8 cellular contexts compared by ENCODE assay signal in the genomic region with DNA sequence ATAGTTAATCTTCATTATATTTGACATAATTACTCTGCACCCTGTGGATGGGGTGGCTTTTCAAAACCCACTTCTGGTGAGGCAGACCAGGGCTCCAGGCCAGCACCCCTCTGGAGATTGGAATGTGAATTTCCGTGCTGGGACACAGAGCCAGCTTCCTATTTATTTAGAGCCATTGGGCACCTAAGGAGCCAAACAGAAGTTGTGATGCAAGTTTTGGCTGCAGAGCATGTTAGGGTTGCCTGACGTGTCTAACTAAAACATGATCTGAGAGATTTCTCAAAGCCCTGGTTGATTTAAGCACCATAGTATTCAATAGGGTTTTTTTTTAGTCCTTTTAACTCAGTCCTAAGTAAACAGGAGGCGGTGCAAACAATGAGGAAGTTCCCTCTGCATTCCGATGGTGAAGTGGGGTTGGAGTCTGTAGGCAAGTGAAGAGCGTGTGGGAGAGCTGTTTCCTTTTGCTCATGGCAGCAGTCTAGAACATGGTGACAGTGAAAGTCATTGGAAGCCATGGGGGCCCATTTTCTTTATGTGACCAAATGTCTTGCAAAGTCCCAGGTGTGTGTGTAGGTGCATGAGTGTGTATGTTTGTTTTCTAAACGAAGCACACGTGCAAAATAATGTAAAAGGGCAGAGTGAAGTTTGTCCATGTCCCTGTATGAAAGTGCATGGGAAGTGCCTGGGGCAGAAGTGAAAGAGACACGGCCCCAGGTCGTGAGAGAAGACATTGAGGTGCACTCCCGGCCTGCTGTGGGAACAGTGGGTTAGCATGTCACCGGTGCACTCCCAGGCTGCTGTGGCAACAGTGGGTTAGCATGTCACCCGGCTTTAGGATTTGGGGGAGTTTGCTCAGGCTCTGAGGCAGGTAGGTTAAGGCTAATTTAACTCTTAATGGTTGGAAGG.
A peak's percentile ranks its signal among the peaks of the same experiment; 100 is the strongest.
DNase-seq lines count a peak whose midpoint lies in the region; ATAC-seq, FAIRE-seq and TF ChIP-seq lines count a peak whose summit lies in the region.

No MANE protein-coding gene starts in this region.

- H3K4me3 Mint-ChIP-seq in stimulated activated naive B cell treated with anti-CD40 and anti-IgM and Interleukin-4, amounts not matched to agents 10 μg/mL and 1 μg/mL and 100 μg/mL, for 72 hours, result peak overlapping the region; percentile 52 to 65

- DNase-seq in DMS53 treated with DMSO at 0.1 percent for 48 hours (lab: John Stamatoyannopoulos, UW; ENCODE audit: unreplicated experiment) (peak; percentile 44), H54 (ENCODE audit: insufficient read length, low spot score) (peak; percentile 56), NOMO-1 treated with DMSO at 0.1 percent for 48 hours (lab: John Stamatoyannopoulos, UW; ENCODE audit: unreplicated experiment) (peak; percentile 77), astrocyte of the spinal cord (ENCODE audit: low read depth, low spot score) (peak; percentile 80), iris pigment epithelial cell (ENCODE audit: low read depth) (peak; percentile 61), erythroblast (lab: John Stamatoyannopoulos, UW) (no peak), NCI-H82 treated with DMSO at 0.1 percent for 48 hours (lab: John Stamatoyannopoulos, UW; ENCODE audit: unreplicated experiment) (no peak)
- no peak for DNase-seq in stimulated activated naive B cell treated with anti-CD40 and anti-IgM and Interleukin-4, amounts not matched to agents 10 μg/mL and 1 μg/mL and 100 μg/mL, for 72 hours

- H3K27ac Mint-ChIP-seq in stimulated activated naive B cell treated with anti-CD40 and anti-IgM and Interleukin-4, amounts not matched to agents 10 μg/mL and 1 μg/mL and 100 μg/mL, for 72 hours, result peak overlapping the region; percentile 44

- peaks cover 0 to 5% of the 10 kb centered on the region in 2 donors for H3K27me3 Mint-ChIP-seq in stimulated activated naive B cell treated with anti-CD40 and anti-IgM and Interleukin-4, amounts not matched to agents 10 μg/mL and 1 μg/mL and 100 μg/mL, for 72 hours

- peak; percentile 61 to 70 for ATAC-seq in stimulated activated naive B cell treated with anti-CD40 and anti-IgM and Interleukin-4, amounts not matched to agents 10 μg/mL and 1 μg/mL and 100 μg/mL, for 72 hours (replicated peaks)

- H3K36me3 Mint-ChIP-seq in stimulated activated naive B cell treated with anti-CD40 and anti-IgM and Interleukin-4, amounts not matched to agents 10 μg/mL and 1 μg/mL and 100 μg/mL, for 72 hours, result no peaks in the 10 kb centered on the region

- TF ChIP-seq POLR2A in H54 (IDR thresholded peaks at IDR 0.05; ENCODE audit: low read depth, low read length) (no peak), erythroblast (IDR thresholded peaks at IDR 0.05; ENCODE audit: low read length) (no peak)

- peak; percentile 91 for FAIRE-seq in H54 (lab: Jason Lieb, UNC)

- H3K4me1 Mint-ChIP-seq in stimulated activated naive B cell treated with anti-CD40 and anti-IgM and Interleukin-4, amounts not matched to agents 10 μg/mL and 1 μg/mL and 100 μg/mL, for 72 hours, result peaks cover 8 to 20% of the 10 kb centered on the region in 2 donors

- H3K4me3 ChIP-seq in astrocyte of the spinal cord (ENCODE audit: low read depth, low read length), result no peak overlapping the region

- no peaks in the 10 kb centered on the region for H3K9me3 Mint-ChIP-seq in stimulated activated naive B cell treated with anti-CD40 and anti-IgM and Interleukin-4, amounts not matched to agents 10 μg/mL and 1 μg/mL and 100 μg/mL, for 72 hours

- in situ Hi-C loops in astrocyte of the spinal cord (cut with HindIII; ENCODE audit: low sequenced_read_pairs), result no loop called here

- no peak for TF ChIP-seq CTCF in astrocyte of the spinal cord (IDR thresholded peaks at IDR 0.05; ENCODE audit: low read depth, low read length)

Comparison
In these comparisons a context has a peak if more than half of its experiments do, and no peak if none do; other contexts are left out.
1. DNase-seq: peak in DMS53 treated with DMSO at 0.1 percent for 48 hours (single experiment), H54 (single experiment), NOMO-1 treated with DMSO at 0.1 percent for 48 hours (single experiment), astrocyte of the spinal cord (single experiment) and iris pigment epithelial cell (single experiment); none in stimulated activated naive B cell treated with anti-CD40 and anti-IgM and Interleukin-4, amounts not matched to agents 10 μg/mL and 1 μg/mL and 100 μg/mL, for 72 hours (single experiment), erythroblast (0 of 2) and NCI-H82 treated with DMSO at 0.1 percent for 48 hours (single experiment).